In the genomic region with DNA sequence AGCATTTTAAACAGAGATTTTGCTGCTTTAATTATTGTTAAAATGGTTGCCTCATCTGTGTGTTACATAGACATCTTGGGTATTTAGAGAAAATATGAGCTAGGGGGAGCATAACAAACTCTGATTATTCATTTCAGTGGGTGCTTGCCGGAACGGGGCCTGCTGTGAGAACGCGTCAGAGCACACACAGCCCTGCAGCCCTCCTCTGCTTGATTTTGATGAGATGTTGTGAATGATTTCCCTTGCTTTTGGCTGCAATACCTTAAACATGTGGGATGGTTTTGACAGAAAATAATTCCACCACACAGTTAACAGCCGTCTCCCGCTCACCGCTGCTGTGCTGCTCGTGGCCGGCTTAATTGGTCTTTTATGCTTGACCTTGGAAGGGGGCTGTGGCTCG, we compare ENCODE assay signal across 1 cellular context.
TF ChIP-seq lines count a peak whose summit lies in the region.

No MANE protein-coding gene starts in this region.

TF ChIP-seq in GM23338, 12 proteins besides CTCF, POLR2A, EP300 and RAD21 (continued from another document):
- TF ChIP-seq, protein P1, sequence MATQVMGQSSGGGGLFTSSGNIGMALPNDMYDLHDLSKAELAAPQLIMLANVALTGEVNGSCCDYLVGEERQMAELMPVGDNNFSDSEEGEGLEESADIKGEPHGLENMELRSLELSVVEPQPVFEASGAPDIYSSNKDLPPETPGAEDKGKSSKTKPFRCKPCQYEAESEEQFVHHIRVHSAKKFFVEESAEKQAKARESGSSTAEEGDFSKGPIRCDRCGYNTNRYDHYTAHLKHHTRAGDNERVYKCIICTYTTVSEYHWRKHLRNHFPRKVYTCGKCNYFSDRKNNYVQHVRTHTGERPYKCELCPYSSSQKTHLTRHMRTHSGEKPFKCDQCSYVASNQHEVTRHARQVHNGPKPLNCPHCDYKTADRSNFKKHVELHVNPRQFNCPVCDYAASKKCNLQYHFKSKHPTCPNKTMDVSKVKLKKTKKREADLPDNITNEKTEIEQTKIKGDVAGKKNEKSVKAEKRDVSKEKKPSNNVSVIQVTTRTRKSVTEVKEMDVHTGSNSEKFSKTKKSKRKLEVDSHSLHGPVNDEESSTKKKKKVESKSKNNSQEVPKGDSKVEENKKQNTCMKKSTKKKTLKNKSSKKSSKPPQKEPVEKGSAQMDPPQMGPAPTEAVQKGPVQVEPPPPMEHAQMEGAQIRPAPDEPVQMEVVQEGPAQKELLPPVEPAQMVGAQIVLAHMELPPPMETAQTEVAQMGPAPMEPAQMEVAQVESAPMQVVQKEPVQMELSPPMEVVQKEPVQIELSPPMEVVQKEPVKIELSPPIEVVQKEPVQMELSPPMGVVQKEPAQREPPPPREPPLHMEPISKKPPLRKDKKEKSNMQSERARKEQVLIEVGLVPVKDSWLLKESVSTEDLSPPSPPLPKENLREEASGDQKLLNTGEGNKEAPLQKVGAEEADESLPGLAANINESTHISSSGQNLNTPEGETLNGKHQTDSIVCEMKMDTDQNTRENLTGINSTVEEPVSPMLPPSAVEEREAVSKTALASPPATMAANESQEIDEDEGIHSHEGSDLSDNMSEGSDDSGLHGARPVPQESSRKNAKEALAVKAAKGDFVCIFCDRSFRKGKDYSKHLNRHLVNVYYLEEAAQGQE (IDR thresholded peaks at IDR 0.05; ENCODE audit: unreplicated experiment) = no peak
- TF ChIP-seq EZH2 (IDR thresholded peaks at IDR 0.05; ENCODE audit: low read depth, unreplicated experiment) (no peak), POLR2AphosphoS5 (IDR thresholded peaks at IDR 0.05; ENCODE audit: low read depth) (no peak)
- TF ChIP-seq, protein P2, sequence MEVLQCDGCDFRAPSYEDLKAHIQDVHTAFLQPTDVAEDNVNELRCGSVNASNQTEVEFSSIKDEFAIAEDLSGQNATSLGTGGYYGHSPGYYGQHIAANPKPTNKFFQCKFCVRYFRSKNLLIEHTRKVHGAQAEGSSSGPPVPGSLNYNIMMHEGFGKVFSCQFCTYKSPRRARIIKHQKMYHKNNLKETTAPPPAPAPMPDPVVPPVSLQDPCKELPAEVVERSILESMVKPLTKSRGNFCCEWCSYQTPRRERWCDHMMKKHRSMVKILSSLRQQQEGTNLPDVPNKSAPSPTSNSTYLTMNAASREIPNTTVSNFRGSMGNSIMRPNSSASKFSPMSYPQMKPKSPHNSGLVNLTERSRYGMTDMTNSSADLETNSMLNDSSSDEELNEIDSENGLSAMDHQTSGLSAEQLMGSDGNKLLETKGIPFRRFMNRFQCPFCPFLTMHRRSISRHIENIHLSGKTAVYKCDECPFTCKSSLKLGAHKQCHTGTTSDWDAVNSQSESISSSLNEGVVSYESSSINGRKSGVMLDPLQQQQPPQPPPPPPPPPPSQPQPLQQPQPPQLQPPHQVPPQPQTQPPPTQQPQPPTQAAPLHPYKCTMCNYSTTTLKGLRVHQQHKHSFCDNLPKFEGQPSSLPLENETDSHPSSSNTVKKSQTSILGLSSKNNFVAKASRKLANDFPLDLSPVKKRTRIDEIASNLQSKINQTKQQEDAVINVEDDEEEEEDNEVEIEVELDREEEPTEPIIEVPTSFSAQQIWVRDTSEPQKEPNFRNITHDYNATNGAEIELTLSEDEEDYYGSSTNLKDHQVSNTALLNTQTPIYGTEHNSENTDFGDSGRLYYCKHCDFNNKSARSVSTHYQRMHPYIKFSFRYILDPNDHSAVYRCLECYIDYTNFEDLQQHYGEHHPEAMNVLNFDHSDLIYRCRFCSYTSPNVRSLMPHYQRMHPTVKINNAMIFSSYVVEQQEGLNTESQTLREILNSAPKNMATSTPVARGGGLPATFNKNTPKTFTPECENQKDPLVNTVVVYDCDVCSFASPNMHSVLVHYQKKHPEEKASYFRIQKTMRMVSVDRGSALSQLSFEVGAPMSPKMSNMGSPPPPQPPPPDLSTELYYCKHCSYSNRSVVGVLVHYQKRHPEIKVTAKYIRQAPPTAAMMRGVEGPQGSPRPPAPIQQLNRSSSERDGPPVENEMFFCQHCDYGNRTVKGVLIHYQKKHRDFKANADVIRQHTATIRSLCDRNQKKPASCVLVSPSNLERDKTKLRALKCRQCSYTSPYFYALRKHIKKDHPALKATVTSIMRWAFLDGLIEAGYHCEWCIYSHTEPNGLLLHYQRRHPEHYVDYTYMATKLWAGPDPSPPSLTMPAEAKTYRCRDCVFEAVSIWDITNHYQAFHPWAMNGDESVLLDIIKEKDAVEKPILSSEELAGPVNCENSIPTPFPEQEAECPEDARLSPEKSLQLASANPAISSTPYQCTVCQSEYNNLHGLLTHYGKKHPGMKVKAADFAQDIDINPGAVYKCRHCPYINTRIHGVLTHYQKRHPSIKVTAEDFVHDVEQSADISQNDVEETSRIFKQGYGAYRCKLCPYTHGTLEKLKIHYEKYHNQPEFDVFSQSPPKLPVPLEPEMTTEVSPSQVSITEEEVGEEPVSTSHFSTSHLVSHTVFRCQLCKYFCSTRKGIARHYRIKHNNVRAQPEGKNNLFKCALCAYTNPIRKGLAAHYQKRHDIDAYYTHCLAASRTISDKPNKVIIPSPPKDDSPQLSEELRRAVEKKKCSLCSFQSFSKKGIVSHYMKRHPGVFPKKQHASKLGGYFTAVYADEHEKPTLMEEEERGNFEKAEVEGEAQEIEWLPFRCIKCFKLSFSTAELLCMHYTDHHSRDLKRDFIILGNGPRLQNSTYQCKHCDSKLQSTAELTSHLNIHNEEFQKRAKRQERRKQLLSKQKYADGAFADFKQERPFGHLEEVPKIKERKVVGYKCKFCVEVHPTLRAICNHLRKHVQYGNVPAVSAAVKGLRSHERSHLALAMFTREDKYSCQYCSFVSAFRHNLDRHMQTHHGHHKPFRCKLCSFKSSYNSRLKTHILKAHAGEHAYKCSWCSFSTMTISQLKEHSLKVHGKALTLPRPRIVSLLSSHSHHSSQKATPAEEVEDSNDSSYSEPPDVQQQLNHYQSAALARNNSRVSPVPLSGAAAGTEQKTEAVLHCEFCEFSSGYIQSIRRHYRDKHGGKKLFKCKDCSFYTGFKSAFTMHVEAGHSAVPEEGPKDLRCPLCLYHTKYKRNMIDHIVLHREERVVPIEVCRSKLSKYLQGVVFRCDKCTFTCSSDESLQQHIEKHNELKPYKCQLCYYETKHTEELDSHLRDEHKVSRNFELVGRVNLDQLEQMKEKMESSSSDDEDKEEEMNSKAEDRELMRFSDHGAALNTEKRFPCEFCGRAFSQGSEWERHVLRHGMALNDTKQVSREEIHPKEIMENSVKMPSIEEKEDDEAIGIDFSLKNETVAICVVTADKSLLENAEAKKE (CRISPR knock-in tag; IDR thresholded peaks at IDR 0.05) = no peak
TF ChIP-seq in GM23338: peak in this region for 0.
